30 cellular contexts compared by ENCODE assay signal in the genomic region with DNA sequence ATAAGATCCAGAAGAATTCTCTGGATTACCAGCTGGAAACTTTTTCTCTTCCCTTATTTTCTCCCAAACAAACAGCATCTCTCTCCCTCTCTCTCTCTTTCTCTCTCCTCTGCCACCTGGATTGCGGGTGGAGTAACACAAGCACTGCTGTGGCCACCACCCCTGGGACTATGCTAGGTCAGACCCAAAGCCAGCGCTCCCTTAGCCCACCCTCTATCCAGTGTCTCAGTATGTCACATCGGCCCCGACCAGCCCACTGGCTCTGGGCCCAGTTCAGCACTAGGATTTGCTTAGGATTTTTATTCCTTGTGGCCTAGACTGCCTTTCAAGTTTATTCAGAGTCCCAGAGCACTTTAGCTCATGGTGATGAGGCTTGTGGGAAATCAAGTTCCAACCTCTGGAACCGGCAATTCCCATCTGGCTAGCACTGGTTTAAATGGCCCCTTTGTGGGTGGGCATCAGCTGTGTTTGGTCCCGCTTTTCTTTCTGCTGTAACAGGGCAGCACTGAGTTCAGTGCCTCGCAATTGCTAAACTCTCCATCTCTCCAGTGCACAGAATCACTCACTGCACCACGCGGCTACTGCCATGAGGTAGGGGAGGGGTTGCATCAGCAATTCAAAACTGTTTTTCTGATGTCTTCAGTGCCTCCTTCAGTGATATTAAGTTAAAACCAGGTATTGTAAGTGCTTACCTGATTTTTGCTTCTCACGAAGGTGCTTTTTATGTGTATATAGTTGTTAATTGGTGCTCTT.
"Had no signal": no experiment of that assay in that cellular context is flagged by ENCODE, and none has a peak within 500 bp of the region (broad histone marks: within the 10 kb centered on the region; RNA-seq: fewer than 3 reads in every experiment).

No MANE protein-coding gene starts in this region.

- H3K4me3 Mint-ChIP-seq: dendritic cell treated with granulocyte-macrophage colony-stimulating factor and Interleukin-4, amounts not matched to agents 40 ng/mL and 50 ng/mL, for 4 days; immature natural killer cell; memory B cell; mesothelial cell of epicardium; naive B cell; natural killer cell treated with Interleukin-12 subunit alpha and Interleukin-12 subunit beta and Interleukin-15 and Interleukin-18, amount 100 ng/mL, for 72 hours; neural crest cell; stimulated activated naive B cell treated with anti-CD40 and anti-IgM and Interleukin-4, amounts not matched to agents 10 μg/mL and 1 μg/mL and 100 μg/mL, for 72 hours; stimulated activated naive CD8-positive, alpha-beta T cell treated with anti-CD3 and anti-CD28 coated beads, Interleukin-15, Interleukin-2, amounts not matched to agents 100 ng/mL and 50 ng/mL, for 24 hours had no signal

- H3K27me3 ChIP-seq: colonic mucosa, esophagus muscularis mucosa, foreskin keratinocyte, heart right ventricle, spleen, tibial nerve, upper lobe of left lung had no signal

- DNase-seq: colonic mucosa; effector CD8-positive, alpha-beta T cell; foreskin keratinocyte; glutamatergic neuron; heart right ventricle; hippocampal formation; immature natural killer cell; islet precursor cell; mucosa of descending colon; naive B cell; nucleus accumbens; psoas muscle; right cardiac atrium; spleen; stimulated activated CD4-positive, alpha-beta T cell treated with anti-CD3 and anti-CD28 coated beads, Interleukin-4, amount 100 ng/mL, for 4 hours; stimulated activated naive B cell treated with anti-CD40 and anti-IgM and Interleukin-4, amounts not matched to agents 10 μg/mL and 1 μg/mL and 100 μg/mL, for 72 hours; upper lobe of left lung had no signal

- H3K9me3 ChIP-seq: colonic mucosa, mucosa of descending colon, thoracic aorta, upper lobe of left lung had no signal

- H3K27ac ChIP-seq: colonic mucosa, esophagus muscularis mucosa, foreskin keratinocyte, heart right ventricle, psoas muscle, skin epidermis, spleen, thoracic aorta, tibial nerve, upper lobe of left lung had no signal

- H3K36me3 Mint-ChIP-seq: immature natural killer cell; memory B cell; mesothelial cell of epicardium; naive B cell; natural killer cell treated with Interleukin-12 subunit alpha and Interleukin-12 subunit beta and Interleukin-15 and Interleukin-18, amount 100 ng/mL, for 72 hours; stimulated activated naive B cell treated with anti-CD40 and anti-IgM and Interleukin-4, amounts not matched to agents 10 μg/mL and 1 μg/mL and 100 μg/mL, for 72 hours had no signal

- H3K4me3 ChIP-seq: colonic mucosa, esophagus muscularis mucosa, heart right ventricle, lung, mucosa of descending colon, psoas muscle, skin epidermis, spleen, thoracic aorta, tibial nerve, upper lobe of left lung had no signal

- FAIRE-seq: endothelial cell of umbilical vein, urothelium cell line had no signal

- H3K4me1 ChIP-seq: colonic mucosa, esophagus muscularis mucosa, foreskin keratinocyte, heart right ventricle, psoas muscle, spleen, tibial nerve, upper lobe of left lung had no signal

- H3K36me3 ChIP-seq: colonic mucosa, esophagus muscularis mucosa, heart right ventricle, spleen, thoracic aorta, tibial nerve, upper lobe of left lung had no signal

- H3K27ac Mint-ChIP-seq: dendritic cell treated with granulocyte-macrophage colony-stimulating factor and Interleukin-4, amounts not matched to agents 40 ng/mL and 50 ng/mL, for 4 days; immature natural killer cell; memory B cell; mesothelial cell of epicardium; naive B cell; natural killer cell treated with Interleukin-12 subunit alpha and Interleukin-12 subunit beta and Interleukin-15 and Interleukin-18, amount 100 ng/mL, for 72 hours; stimulated activated naive B cell treated with anti-CD40 and anti-IgM and Interleukin-4, amounts not matched to agents 10 μg/mL and 1 μg/mL and 100 μg/mL, for 72 hours; stimulated activated naive CD8-positive, alpha-beta T cell treated with anti-CD3 and anti-CD28 coated beads, Interleukin-15, Interleukin-2, amounts not matched to agents 100 ng/mL and 50 ng/mL, for 24 hours had no signal

- H3K4me1 Mint-ChIP-seq: immature natural killer cell; memory B cell; mesothelial cell of epicardium; naive B cell; neural crest cell; stimulated activated naive B cell treated with anti-CD40 and anti-IgM and Interleukin-4, amounts not matched to agents 10 μg/mL and 1 μg/mL and 100 μg/mL, for 72 hours had no signal

- H3K27me3 Mint-ChIP-seq: dendritic cell treated with granulocyte-macrophage colony-stimulating factor and Interleukin-4, amounts not matched to agents 40 ng/mL and 50 ng/mL, for 4 days; memory B cell; naive B cell; natural killer cell treated with Interleukin-12 subunit alpha and Interleukin-12 subunit beta and Interleukin-15 and Interleukin-18, amount 100 ng/mL, for 72 hours; stimulated activated naive B cell treated with anti-CD40 and anti-IgM and Interleukin-4, amounts not matched to agents 10 μg/mL and 1 μg/mL and 100 μg/mL, for 72 hours; stimulated activated naive CD8-positive, alpha-beta T cell treated with anti-CD3 and anti-CD28 coated beads, Interleukin-15, Interleukin-2, amounts not matched to agents 100 ng/mL and 50 ng/mL, for 24 hours had no signal

- ATAC-seq: foreskin keratinocyte; heart right ventricle; mucosa of descending colon; natural killer cell treated with Interleukin-12 subunit alpha and Interleukin-12 subunit beta and Interleukin-15 and Interleukin-18, amount 100 ng/mL, for 72 hours; psoas muscle; right cardiac atrium; stimulated activated naive B cell treated with anti-CD40 and anti-IgM and Interleukin-4, amounts not matched to agents 10 μg/mL and 1 μg/mL and 100 μg/mL, for 72 hours had no signal
